In the genomic region with DNA sequence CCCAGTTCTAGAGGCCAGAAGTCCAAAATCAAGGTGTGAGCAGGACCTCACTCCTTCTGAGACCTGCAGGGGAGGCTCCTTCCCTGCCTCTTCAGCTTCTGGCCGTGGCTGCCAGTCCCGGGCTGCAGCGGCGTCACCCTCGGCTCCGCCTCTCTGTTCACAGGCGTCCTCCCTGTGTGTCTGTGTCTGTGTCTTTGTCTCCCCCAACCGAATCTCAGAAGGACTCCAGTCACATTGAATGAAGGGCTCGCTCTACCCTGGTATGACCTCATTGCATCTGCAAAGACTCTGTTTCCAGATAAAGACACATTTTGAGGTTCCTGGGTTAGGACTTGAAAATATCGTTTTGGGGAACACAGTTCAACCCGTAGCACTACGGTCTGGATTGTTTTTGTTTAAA, we compare ENCODE assay signal across 1 cellular context.
TF ChIP-seq lines count a peak whose summit lies in the region.

No MANE protein-coding gene starts in this region.

TF ChIP-seq in HCT116, 20 proteins besides CTCF, POLR2A, EP300 and RAD21 (continued from another document):
- TF ChIP-seq, protein P1, sequence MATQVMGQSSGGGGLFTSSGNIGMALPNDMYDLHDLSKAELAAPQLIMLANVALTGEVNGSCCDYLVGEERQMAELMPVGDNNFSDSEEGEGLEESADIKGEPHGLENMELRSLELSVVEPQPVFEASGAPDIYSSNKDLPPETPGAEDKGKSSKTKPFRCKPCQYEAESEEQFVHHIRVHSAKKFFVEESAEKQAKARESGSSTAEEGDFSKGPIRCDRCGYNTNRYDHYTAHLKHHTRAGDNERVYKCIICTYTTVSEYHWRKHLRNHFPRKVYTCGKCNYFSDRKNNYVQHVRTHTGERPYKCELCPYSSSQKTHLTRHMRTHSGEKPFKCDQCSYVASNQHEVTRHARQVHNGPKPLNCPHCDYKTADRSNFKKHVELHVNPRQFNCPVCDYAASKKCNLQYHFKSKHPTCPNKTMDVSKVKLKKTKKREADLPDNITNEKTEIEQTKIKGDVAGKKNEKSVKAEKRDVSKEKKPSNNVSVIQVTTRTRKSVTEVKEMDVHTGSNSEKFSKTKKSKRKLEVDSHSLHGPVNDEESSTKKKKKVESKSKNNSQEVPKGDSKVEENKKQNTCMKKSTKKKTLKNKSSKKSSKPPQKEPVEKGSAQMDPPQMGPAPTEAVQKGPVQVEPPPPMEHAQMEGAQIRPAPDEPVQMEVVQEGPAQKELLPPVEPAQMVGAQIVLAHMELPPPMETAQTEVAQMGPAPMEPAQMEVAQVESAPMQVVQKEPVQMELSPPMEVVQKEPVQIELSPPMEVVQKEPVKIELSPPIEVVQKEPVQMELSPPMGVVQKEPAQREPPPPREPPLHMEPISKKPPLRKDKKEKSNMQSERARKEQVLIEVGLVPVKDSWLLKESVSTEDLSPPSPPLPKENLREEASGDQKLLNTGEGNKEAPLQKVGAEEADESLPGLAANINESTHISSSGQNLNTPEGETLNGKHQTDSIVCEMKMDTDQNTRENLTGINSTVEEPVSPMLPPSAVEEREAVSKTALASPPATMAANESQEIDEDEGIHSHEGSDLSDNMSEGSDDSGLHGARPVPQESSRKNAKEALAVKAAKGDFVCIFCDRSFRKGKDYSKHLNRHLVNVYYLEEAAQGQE (IDR thresholded peaks at IDR 0.05; ENCODE audit: low read depth) = no peak
TF ChIP-seq in HCT116: peak in this region for 2.
